In the genomic region with DNA sequence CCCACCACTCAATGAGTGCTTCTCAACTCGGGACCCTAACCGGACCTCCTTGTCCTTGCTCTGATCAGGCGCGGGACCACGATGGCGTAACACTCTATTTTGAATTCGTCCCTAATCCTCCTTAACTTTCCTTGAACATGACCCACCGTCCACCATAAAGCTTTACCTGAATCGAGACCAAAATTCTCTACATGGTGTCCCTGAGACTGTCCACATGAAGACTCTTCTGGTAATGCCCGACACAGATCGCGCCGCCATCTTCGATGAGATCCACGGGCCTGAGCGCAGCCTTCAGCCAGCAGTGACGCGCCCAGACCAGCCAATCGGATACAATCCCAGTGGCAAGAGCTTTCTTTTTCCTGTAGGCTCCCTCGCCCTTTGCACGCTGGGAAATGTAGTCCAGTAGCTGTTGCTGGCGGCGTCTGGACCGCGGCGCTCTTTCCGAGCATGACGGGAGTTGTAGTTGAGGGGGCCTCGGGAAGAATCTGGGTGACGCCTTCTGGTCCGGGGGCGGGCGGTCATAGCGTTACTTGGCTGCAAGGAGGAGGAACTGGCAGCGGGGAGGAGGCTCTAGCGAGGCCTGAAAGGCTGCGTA, we compare ENCODE assay signal across 1 cellular context.
TF ChIP-seq lines count a peak whose summit lies in the region.

A gene (minus strand): TSS at position 284 of the 595 bp plus-strand sequence. CDS start 26 bp downstream, at position 258.
A gene (plus strand): TSS at position 517 of the 595 bp plus-strand sequence. CDS start 306 bp downstream, outside the sequence.

TF ChIP-seq in K562, 482 proteins besides CTCF, POLR2A, EP300 and RAD21 (continued from another document and continues in another):
- no peak for TF ChIP-seq ZFP30 (CRISPR knock-in tag; IDR thresholded peaks at IDR 0.05; ENCODE audit: borderline replicate concordance)
- TF ChIP-seq, protein P1, sequence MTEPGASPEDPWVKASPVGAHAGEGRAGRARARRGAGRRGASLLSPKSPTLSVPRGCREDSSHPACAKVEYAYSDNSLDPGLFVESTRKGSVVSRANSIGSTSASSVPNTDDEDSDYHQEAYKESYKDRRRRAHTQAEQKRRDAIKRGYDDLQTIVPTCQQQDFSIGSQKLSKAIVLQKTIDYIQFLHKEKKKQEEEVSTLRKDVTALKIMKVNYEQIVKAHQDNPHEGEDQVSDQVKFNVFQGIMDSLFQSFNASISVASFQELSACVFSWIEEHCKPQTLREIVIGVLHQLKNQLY (CRISPR knock-in tag; conservative IDR thresholded peaks at IDR 0.05), result no peak
- TF ChIP-seq, protein P2, sequence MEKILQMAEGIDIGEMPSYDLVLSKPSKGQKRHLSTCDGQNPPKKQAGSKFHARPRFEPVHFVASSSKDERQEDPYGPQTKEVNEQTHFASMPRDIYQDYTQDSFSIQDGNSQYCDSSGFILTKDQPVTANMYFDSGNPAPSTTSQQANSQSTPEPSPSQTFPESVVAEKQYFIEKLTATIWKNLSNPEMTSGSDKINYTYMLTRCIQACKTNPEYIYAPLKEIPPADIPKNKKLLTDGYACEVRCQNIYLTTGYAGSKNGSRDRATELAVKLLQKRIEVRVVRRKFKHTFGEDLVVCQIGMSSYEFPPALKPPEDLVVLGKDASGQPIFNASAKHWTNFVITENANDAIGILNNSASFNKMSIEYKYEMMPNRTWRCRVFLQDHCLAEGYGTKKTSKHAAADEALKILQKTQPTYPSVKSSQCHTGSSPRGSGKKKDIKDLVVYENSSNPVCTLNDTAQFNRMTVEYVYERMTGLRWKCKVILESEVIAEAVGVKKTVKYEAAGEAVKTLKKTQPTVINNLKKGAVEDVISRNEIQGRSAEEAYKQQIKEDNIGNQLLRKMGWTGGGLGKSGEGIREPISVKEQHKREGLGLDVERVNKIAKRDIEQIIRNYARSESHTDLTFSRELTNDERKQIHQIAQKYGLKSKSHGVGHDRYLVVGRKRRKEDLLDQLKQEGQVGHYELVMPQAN (IDR thresholded peaks at IDR 0.05; ENCODE audit: borderline replicate concordance), result peak; percentile 75; the same call in 1 of the 2 replicates
- TF ChIP-seq ZNF274 (IDR thresholded peaks at IDR 0.05; ENCODE audit: borderline replicate concordance, low read depth, low read length), result no peak
- no peak for TF ChIP-seq ETS2 (tag; IDR thresholded peaks at IDR 0.05; ENCODE audit: borderline replicate concordance, poor library complexity, severe bottlenecking)
- no peak for TF ChIP-seq SMAD3 (CRISPR knock-in tag; conservative IDR thresholded peaks at IDR 0.05)
- TF ChIP-seq RBM25 (IDR thresholded peaks at IDR 0.05; ENCODE audit: low read depth, low read length, severe bottlenecking), result no peak
- TF ChIP-seq, protein P3, sequence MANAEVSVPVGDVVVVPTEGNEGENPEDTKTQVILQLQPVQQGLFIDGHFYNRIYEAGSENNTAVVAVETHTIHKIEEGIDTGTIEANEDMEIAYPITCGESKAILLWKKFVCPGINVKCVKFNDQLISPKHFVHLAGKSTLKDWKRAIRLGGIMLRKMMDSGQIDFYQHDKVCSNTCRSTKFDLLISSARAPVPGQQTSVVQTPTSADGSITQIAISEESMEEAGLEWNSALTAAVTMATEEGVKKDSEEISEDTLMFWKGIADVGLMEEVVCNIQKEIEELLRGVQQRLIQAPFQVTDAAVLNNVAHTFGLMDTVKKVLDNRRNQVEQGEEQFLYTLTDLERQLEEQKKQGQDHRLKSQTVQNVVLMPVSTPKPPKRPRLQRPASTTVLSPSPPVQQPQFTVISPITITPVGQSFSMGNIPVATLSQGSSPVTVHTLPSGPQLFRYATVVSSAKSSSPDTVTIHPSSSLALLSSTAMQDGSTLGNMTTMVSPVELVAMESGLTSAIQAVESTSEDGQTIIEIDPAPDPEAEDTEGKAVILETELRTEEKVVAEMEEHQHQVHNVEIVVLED (CRISPR knock-in tag; IDR thresholded peaks at IDR 0.05), result peak; percentile 88
- no peak for TF ChIP-seq RBM34 (IDR thresholded peaks at IDR 0.05; ENCODE audit: borderline replicate concordance, insufficient read depth, low read length)
- no peak for TF ChIP-seq MCM2 (IDR thresholded peaks at IDR 0.05; ENCODE audit: low read depth)
- TF ChIP-seq RNF2 (IDR thresholded peaks at IDR 0.05), result 0 out of 2 replicates have a peak, but pooled peaks have one; percentile 55
- TF ChIP-seq EWSR1 (IDR thresholded peaks at IDR 0.05; ENCODE audit: borderline replicate concordance, low read depth, partially characterized antibody), result no peak
- TF ChIP-seq, protein P4, sequence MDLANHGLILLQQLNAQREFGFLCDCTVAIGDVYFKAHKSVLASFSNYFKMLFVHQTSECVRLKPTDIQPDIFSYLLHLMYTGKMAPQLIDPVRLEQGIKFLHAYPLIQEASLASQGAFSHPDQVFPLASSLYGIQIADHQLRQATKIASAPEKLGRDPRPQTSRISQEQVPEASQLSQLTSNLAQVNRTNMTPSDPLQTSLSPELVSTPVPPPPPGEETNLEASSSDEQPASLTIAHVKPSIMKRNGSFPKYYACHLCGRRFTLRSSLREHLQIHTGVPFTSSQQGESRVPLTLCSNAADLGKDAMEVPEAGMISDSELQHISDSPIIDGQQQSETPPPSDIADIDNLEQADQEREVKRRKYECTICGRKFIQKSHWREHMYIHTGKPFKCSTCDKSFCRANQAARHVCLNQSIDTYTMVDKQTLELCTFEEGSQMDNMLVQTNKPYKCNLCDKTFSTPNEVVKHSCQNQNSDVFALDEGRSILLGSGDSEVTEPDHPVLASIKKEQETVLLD (IDR thresholded peaks at IDR 0.05), result no peak
- no peak for TF ChIP-seq ZBTB1 (CRISPR knock-in tag; IDR thresholded peaks at IDR 0.05; ENCODE audit: borderline replicate concordance, low read depth)
- TF ChIP-seq, protein P5, sequence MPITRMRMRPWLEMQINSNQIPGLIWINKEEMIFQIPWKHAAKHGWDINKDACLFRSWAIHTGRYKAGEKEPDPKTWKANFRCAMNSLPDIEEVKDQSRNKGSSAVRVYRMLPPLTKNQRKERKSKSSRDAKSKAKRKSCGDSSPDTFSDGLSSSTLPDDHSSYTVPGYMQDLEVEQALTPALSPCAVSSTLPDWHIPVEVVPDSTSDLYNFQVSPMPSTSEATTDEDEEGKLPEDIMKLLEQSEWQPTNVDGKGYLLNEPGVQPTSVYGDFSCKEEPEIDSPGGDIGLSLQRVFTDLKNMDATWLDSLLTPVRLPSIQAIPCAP (CRISPR knock-in tag; IDR thresholded peaks at IDR 0.05; ENCODE audit: borderline replicate concordance), result no peak
- TF ChIP-seq SP2 (IDR thresholded peaks at IDR 0.05; ENCODE audit: extremely low read depth, low read depth, low read length, poor library complexity, severe bottlenecking), result no peak
- TF ChIP-seq, protein P6, sequence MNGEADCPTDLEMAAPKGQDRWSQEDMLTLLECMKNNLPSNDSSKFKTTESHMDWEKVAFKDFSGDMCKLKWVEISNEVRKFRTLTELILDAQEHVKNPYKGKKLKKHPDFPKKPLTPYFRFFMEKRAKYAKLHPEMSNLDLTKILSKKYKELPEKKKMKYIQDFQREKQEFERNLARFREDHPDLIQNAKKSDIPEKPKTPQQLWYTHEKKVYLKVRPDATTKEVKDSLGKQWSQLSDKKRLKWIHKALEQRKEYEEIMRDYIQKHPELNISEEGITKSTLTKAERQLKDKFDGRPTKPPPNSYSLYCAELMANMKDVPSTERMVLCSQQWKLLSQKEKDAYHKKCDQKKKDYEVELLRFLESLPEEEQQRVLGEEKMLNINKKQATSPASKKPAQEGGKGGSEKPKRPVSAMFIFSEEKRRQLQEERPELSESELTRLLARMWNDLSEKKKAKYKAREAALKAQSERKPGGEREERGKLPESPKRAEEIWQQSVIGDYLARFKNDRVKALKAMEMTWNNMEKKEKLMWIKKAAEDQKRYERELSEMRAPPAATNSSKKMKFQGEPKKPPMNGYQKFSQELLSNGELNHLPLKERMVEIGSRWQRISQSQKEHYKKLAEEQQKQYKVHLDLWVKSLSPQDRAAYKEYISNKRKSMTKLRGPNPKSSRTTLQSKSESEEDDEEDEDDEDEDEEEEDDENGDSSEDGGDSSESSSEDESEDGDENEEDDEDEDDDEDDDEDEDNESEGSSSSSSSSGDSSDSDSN (IDR thresholded peaks at IDR 0.05; ENCODE audit: borderline replicate concordance in 1 of 2, low read depth in 2 of 2, low read length in 2 of 2), result 0 out of 4 replicates have a peak, but pooled peaks of 1 of the 2 experiments have one; percentile 27
- TF ChIP-seq HNRNPUL1 (IDR thresholded peaks at IDR 0.05; ENCODE audit: low read length), result no peak
- 0 out of 2 replicates have a peak, but pooled peaks have one; percentile 24 for TF ChIP-seq DIDO1 (tag; IDR thresholded peaks at IDR 0.05; ENCODE audit: low read depth)
- no peak for TF ChIP-seq RUNX1 (IDR thresholded peaks at IDR 0.05; ENCODE audit: low read depth)
- TF ChIP-seq MYC (IDR thresholded peaks at IDR 0.05; ENCODE audit: low read depth, low read length), result peak; percentile 71
- TF ChIP-seq MYC (CRISPR knock-in tag; IDR thresholded peaks at IDR 0.05; ENCODE audit: borderline replicate concordance, low read depth), result no peak
- TF ChIP-seq HNRNPL (IDR thresholded peaks at IDR 0.05; ENCODE audit: low read depth, low read length), result no peak
- no peak for TF ChIP-seq ZNF444 (CRISPR knock-in tag; IDR thresholded peaks at IDR 0.05)
- TF ChIP-seq RB1 (IDR thresholded peaks at IDR 0.05; ENCODE audit: low read depth), result no peak
- TF ChIP-seq NR2C1 (IDR thresholded peaks at IDR 0.05), result peak; percentile 64
- TF ChIP-seq NR2C1 (tag; IDR thresholded peaks at IDR 0.05), result peak; percentile 85
- TF ChIP-seq ZNF3 (CRISPR knock-in tag; IDR thresholded peaks at IDR 0.05), result no peak
- no peak for TF ChIP-seq NCOA6 (IDR thresholded peaks at IDR 0.05)
- TF ChIP-seq ILK (tag; IDR thresholded peaks at IDR 0.05; ENCODE audit: borderline replicate concordance, low read depth), result no peak
- TF ChIP-seq SRSF7 (optimal IDR thresholded peaks at IDR 0.05; ENCODE audit: low read depth, low read length), result no peak
- TF ChIP-seq NFRKB (IDR thresholded peaks at IDR 0.05; ENCODE audit: low read depth), result peak; percentile 96
- TF ChIP-seq TAF9B (IDR thresholded peaks at IDR 0.05; ENCODE audit: partially characterized antibody), result peak; percentile 89
- peak; percentile 69; the same call in 1 of the 2 replicates for TF ChIP-seq FOXJ2 (tag; IDR thresholded peaks at IDR 0.05)
- TF ChIP-seq, protein P7, sequence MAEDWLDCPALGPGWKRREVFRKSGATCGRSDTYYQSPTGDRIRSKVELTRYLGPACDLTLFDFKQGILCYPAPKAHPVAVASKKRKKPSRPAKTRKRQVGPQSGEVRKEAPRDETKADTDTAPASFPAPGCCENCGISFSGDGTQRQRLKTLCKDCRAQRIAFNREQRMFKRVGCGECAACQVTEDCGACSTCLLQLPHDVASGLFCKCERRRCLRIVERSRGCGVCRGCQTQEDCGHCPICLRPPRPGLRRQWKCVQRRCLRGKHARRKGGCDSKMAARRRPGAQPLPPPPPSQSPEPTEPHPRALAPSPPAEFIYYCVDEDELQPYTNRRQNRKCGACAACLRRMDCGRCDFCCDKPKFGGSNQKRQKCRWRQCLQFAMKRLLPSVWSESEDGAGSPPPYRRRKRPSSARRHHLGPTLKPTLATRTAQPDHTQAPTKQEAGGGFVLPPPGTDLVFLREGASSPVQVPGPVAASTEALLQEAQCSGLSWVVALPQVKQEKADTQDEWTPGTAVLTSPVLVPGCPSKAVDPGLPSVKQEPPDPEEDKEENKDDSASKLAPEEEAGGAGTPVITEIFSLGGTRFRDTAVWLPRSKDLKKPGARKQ (CRISPR knock-in tag; IDR thresholded peaks at IDR 0.05), result no peak
- TF ChIP-seq, protein P8, sequence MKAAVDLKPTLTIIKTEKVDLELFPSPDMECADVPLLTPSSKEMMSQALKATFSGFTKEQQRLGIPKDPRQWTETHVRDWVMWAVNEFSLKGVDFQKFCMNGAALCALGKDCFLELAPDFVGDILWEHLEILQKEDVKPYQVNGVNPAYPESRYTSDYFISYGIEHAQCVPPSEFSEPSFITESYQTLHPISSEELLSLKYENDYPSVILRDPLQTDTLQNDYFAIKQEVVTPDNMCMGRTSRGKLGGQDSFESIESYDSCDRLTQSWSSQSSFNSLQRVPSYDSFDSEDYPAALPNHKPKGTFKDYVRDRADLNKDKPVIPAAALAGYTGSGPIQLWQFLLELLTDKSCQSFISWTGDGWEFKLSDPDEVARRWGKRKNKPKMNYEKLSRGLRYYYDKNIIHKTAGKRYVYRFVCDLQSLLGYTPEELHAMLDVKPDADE (conservative IDR thresholded peaks at IDR 0.05; ENCODE audit: control insufficient read depth, low read depth, low read length), result peak; percentile 100
- peak; percentile 81; the same call in 1 of the 2 replicates for TF ChIP-seq GTF2E2 (tag; IDR thresholded peaks at IDR 0.05)
- no peak for TF ChIP-seq ZKSCAN3 (CRISPR knock-in tag; IDR thresholded peaks at IDR 0.05)
- no peak for TF ChIP-seq RBM14 (IDR thresholded peaks at IDR 0.05; ENCODE audit: borderline replicate concordance, insufficient read depth, low read depth, low read length)
- peak; percentile 87 for TF ChIP-seq ELF1 (tag; IDR thresholded peaks at IDR 0.05)
- peak; percentile 94 to 96 for TF ChIP-seq SIX5 (IDR thresholded peaks at IDR 0.05; ENCODE audit: borderline replicate concordance in 1 of 2, insufficient read depth in 1 of 2, low read depth in 1 of 2, low read length in 2 of 2)
- peak; percentile 51; the same call in 1 of the 2 replicates for TF ChIP-seq ZNF584 (CRISPR knock-in tag; IDR thresholded peaks at IDR 0.05; ENCODE audit: low read depth)
- TF ChIP-seq, protein P9, sequence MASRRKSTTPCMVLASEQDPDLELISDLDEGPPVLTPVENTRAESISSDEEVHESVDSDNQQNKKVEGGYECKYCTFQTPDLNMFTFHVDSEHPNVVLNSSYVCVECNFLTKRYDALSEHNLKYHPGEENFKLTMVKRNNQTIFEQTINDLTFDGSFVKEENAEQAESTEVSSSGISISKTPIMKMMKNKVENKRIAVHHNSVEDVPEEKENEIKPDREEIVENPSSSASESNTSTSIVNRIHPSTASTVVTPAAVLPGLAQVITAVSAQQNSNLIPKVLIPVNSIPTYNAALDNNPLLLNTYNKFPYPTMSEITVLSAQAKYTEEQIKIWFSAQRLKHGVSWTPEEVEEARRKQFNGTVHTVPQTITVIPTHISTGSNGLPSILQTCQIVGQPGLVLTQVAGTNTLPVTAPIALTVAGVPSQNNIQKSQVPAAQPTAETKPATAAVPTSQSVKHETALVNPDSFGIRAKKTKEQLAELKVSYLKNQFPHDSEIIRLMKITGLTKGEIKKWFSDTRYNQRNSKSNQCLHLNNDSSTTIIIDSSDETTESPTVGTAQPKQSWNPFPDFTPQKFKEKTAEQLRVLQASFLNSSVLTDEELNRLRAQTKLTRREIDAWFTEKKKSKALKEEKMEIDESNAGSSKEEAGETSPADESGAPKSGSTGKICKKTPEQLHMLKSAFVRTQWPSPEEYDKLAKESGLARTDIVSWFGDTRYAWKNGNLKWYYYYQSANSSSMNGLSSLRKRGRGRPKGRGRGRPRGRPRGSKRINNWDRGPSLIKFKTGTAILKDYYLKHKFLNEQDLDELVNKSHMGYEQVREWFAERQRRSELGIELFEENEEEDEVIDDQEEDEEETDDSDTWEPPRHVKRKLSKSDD (conservative IDR thresholded peaks at IDR 0.05; ENCODE audit: low read length), result 0 out of 2 replicates have a peak, but pooled peaks have one; percentile 67
- TF ChIP-seq, protein P10, sequence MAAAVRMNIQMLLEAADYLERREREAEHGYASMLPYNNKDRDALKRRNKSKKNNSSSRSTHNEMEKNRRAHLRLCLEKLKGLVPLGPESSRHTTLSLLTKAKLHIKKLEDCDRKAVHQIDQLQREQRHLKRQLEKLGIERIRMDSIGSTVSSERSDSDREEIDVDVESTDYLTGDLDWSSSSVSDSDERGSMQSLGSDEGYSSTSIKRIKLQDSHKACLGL (CRISPR knock-in tag; IDR thresholded peaks at IDR 0.05; ENCODE audit: borderline replicate concordance, poor library complexity, severe bottlenecking), result no peak
- no peak for TF ChIP-seq XRCC3 (IDR thresholded peaks at IDR 0.05)
- 0 out of 2 replicates have a peak, but pooled peaks have one; percentile 14 for TF ChIP-seq KHSRP (IDR thresholded peaks at IDR 0.05)
